Comparison of ENCODE assay signal across 9 cellular contexts in the genomic region with DNA sequence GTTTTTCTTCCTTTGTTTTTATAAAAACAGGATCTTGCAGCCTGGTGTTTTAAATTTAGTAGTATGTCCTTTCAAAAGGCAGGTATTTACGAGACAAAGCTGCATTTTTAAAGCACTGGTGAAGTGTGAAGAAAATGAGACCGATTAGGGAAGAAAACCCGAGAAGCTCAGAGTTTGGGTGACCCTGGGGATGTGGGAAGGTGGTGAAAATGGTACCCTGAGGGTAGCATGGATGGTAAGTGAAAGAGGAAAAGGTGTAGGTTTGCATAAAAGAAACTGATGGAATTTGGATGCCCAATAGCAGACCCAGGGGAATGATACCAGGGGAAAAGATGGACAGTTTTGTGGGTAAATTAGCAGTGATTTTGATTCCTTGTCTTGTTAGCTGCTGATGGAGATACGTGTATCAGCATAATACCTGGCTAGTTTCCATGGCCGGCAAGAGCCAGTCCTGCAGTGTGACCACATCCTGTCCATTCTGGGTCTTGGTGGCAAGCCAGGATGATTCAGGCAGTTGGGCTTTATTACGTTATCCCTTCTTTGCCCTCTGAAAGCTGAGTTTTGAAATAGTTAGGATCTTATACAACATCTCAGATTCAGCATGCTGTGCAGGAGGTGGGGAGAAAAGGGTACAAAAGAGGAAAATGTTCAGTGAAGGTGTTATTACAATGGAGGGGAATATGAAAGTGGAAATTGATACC. TPM values are rescaled to one million over a fixed set of nuclear protein-coding genes. Genes with fewer than 3 reads are reported as not detected.
DNase-seq lines count a peak whose midpoint lies in the region.
"Had no signal": no experiment of that assay in that cellular context is flagged by ENCODE, and none has a peak within 500 bp of the region (broad histone marks: within the 10 kb centered on the region; RNA-seq: fewer than 3 reads in every experiment).

No MANE protein-coding gene starts in this region.

- H3K4me1 Mint-ChIP-seq in activated naive CD4-positive, alpha-beta T cell treated with anti-CD3 and anti-CD28 coated beads for 36 hours (ENCODE audit: low read depth): peaks cover 6% of the 10 kb centered on the region

- H3K36me3 Mint-ChIP-seq in activated naive CD4-positive, alpha-beta T cell treated with anti-CD3 and anti-CD28 coated beads for 36 hours (ENCODE audit: low read depth): peaks cover 3% of the 10 kb centered on the region

- H3K27me3 Mint-ChIP-seq in activated naive CD4-positive, alpha-beta T cell treated with anti-CD3 and anti-CD28 coated beads for 36 hours (ENCODE audit: low read depth): no peaks in the 10 kb centered on the region
- H3K27me3 Mint-ChIP-seq: B cell had no signal

- H3K27ac Mint-ChIP-seq in activated naive CD4-positive, alpha-beta T cell treated with anti-CD3 and anti-CD28 coated beads for 36 hours: no peak overlapping the region
- H3K27ac Mint-ChIP-seq: B cell had no signal

- no peaks in the 10 kb centered on the region for H3K9me3 Mint-ChIP-seq in activated naive CD4-positive, alpha-beta T cell treated with anti-CD3 and anti-CD28 coated beads for 36 hours

- CTCF ChIA-PET in activated naive CD4-positive, alpha-beta T cell treated with anti-CD3 and anti-CD28 coated beads for 36 hours (lab: Charles Lee): interaction anchor here (0.6 to 1.4 kb wide), 2 partner anchors 55 to 67 kb away, joined by 5 to 6 read pairs; no protein-coding TSS in a partner anchor

- peak; percentile 71 for DNase-seq in NCI-H2107 treated with DMSO at 0.1 percent for 48 hours (lab: John Stamatoyannopoulos, UW; ENCODE audit: unreplicated experiment)
- DNase-seq in NCI-H2107 (lab: John Stamatoyannopoulos, UW): no peak
- peak; percentile 96 for DNase-seq in RKO (ENCODE audit: low spot score)
- peak; percentile 98 for DNase-seq in fibroblast of gingiva (ENCODE audit: low read depth)
- peak; percentile 55 for DNase-seq in pons (ENCODE audit: low spot score)
- no peak for DNase-seq in NCI-H524 treated with DMSO at 0.1 percent for 48 hours (lab: John Stamatoyannopoulos, UW)
- no peak for DNase-seq in NCI-H1417 treated with DMSO at 0.1 percent for 48 hours (lab: John Stamatoyannopoulos, UW)
- no peak for DNase-seq in activated naive CD4-positive, alpha-beta T cell treated with anti-CD3 and anti-CD28 coated beads for 36 hours

- intact Hi-C loops in activated naive CD4-positive, alpha-beta T cell treated with anti-CD3 and anti-CD28 coated beads for 36 hours (cut with micrococcal nuclease): no loop called here

- no peak overlapping the region for H3K4me3 Mint-ChIP-seq in activated naive CD4-positive, alpha-beta T cell treated with anti-CD3 and anti-CD28 coated beads for 36 hours
- H3K4me3 Mint-ChIP-seq: B cell had no signal

RNA-seq across cellular contexts. Expression of gene BICD1, which starts 8.9 kb away (rescaled TPM):
- total RNA-seq in activated naive CD4-positive, alpha-beta T cell treated with anti-CD3 and anti-CD28 coated beads for 36 hours: 10 to 100 TPM; 14.4 to 16.4 TPM

Comparison
In these comparisons a context has a peak if more than half of its experiments do, and no peak if none do; other contexts are left out.
1. DNase-seq: peak in NCI-H2107 treated with DMSO at 0.1 percent for 48 hours (single experiment), RKO (single experiment), fibroblast of gingiva (single experiment) and pons (single experiment); none in NCI-H2107 (single experiment), NCI-H524 treated with DMSO at 0.1 percent for 48 hours (single experiment), NCI-H1417 treated with DMSO at 0.1 percent for 48 hours (single experiment) and activated naive CD4-positive, alpha-beta T cell treated with anti-CD3 and anti-CD28 coated beads for 36 hours (single experiment).